ENCODE assay signal across 8 cellular contexts in the genomic region with DNA sequence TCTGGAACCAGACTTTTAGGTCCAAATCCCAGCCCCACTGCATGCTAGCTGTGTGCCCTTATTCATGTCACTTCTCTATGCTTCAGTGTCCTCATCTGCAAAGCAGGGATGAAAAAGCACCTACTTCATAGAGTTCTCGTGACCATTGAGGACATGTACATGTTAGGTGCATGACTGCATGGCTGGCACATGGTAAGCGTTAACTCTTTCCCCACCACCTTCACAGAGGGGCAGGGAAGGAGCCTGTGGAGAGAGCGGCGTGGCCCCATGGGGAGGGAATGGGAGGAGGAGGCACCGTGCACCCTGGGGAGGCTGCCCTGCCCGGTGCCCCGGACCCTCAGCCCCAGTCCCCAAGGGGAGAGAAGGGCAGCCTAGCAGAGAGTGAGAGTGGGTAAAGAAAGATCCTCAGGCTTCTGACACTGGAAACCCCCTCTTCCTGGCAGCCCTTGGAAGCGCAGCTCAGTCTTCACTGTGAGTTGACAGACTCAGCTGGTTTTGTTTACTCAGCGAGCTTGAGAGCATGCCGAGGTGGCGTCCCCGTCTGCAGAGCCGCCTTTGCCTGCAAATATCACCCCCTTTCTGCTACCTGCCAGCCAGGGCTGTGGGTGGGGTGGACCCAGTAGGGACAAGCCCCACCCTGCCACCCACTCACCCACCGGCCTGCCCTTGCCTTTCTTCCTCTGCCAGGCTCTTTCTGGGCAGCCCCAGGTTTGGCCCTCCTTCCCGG. TPM values are rescaled to one million over a fixed set of nuclear protein-coding genes. Genes with fewer than 3 reads are reported as not detected.
DNase-seq lines count a peak whose midpoint lies in the region; ATAC-seq and TF ChIP-seq lines count a peak whose summit lies in the region.

No MANE protein-coding gene starts in this region.

- DNase-seq in NCI-H146 (lab: John Stamatoyannopoulos, UW) (peak; percentile 20), NCI-H146 treated with DMSO at 0.1 percent for 48 hours (lab: John Stamatoyannopoulos, UW; ENCODE audit: unreplicated experiment) (no peak), WTC11 (ENCODE audit: low spot score) (peak; percentile 42), left lobe of liver (ENCODE audit: low spot score) (peak; percentile 40), thoracic aorta (ENCODE audit: low spot score) (no peak), T1000 (lab: John Stamatoyannopoulos, UW) (no peak), PC-3 (no peak), GF-D8 (lab: John Stamatoyannopoulos, UW) (no peak)

- H3K27ac Mint-ChIP-seq in WTC11: no peak overlapping the region

- H3K9me2 ChIP-seq in PC-3 (replicated peaks; ENCODE audit: low read length): no peaks in the 10 kb centered on the region

- H4K20me1 ChIP-seq in PC-3 (ENCODE audit: low read length): no peaks in the 10 kb centered on the region

- H3K36me3 ChIP-seq in thoracic aorta (no peaks in the 10 kb centered on the region), PC-3 (ENCODE audit: low read depth, low read length) (no peaks in the 10 kb centered on the region)

- H3K27ac ChIP-seq in thoracic aorta (peak overlapping the region; percentile 71 to 90), PC-3 (ENCODE audit: low read length) (no peak overlapping the region)

- peak; percentile 72 for ATAC-seq in WTC11
- no peak for ATAC-seq in left lobe of liver
- no peak for ATAC-seq in thoracic aorta (ENCODE audit: insufficient number of reproducible peaks, low FRiP score, low read depth)
- no peak for ATAC-seq in PC-3

- H3K4me2 ChIP-seq in PC-3 (ENCODE audit: low read length): no peak overlapping the region

- H3K27me3 Mint-ChIP-seq in WTC11 (ENCODE audit: low read depth): no peaks in the 10 kb centered on the region

- H3K27me3 ChIP-seq in thoracic aorta (replicated peaks; ENCODE audit: insufficient read depth): no peaks in the 10 kb centered on the region
- no peaks in the 10 kb centered on the region for H3K27me3 ChIP-seq in PC-3 (ENCODE audit: low read length)

- no peak overlapping the region for H3K4me3 Mint-ChIP-seq in WTC11

- CTCF ChIA-PET in WTC11 (lab: Charles Lee): interaction anchor here (0.6 to 2.0 kb wide), 3 partner anchors 10 to 168 kb away, joined by 3 to 13 read pairs (median 10); a partner anchor contains a TSS
- CTCF ChIA-PET in PC-3 (lab: Charles Lee): no interaction called here

- no peak overlapping the region for H3K9ac ChIP-seq in PC-3 (ENCODE audit: low read length)

- H3K4me1 Mint-ChIP-seq in WTC11: peaks cover 37% of the 10 kb centered on the region

- BruUV-seq in PC-3 (replicated peaks; lab: Mats Ljungman, UMichigan): no TSS peak

- H3K36me3 Mint-ChIP-seq in WTC11: no peaks in the 10 kb centered on the region

- H3K4me1 ChIP-seq in thoracic aorta (ENCODE audit: control insufficient read depth in 1 of 2, low read depth in 2 of 2) (peaks cover 40 to 76% of the 10 kb centered on the region in 2 donors), PC-3 (ENCODE audit: insufficient read depth, low read length) (peaks cover 21% of the 10 kb centered on the region)

- H3K9me3 Mint-ChIP-seq in WTC11: no peaks in the 10 kb centered on the region

- POLR2A ChIA-PET in WTC11 (lab: Charles Lee) (interaction anchor here (1.6 kb wide), 1 partner anchor 10 kb away, joined by 6 read pairs; a partner anchor contains a TSS), PC-3 (lab: Charles Lee; ENCODE audit: unreplicated experiment) (no interaction called here)

- H3K9me3 ChIP-seq in thoracic aorta: no peaks in the 10 kb centered on the region
- H3K9me3 ChIP-seq in PC-3 (ENCODE audit: low read length): no peaks in the 10 kb centered on the region

- H3K4me3 ChIP-seq in thoracic aorta: peak overlapping the region; percentile 25
- no peak overlapping the region for H3K4me3 ChIP-seq in PC-3 (ENCODE audit: low read length)

- H2AFZ ChIP-seq in PC-3 (ENCODE audit: low read length): no peak overlapping the region

- intact Hi-C loops in PC-3 (cut with micrococcal nuclease): no loop called here

- H3K79me2 ChIP-seq in PC-3 (ENCODE audit: low read length): no peaks in the 10 kb centered on the region

- TF ChIP-seq CTCF in WTC11 (IDR thresholded peaks at IDR 0.05) (no peak), thoracic aorta (IDR thresholded peaks at IDR 0.05) (no peak), PC-3 (conservative IDR thresholded peaks at IDR 0.05; ENCODE audit: low read depth, low read length) (no peak)

- H3F3A ChIP-seq in PC-3 (ENCODE audit: low read length, unreplicated experiment): no peaks in the 10 kb centered on the region

TF ChIP-seq in WTC11, 78 proteins besides CTCF, POLR2A, EP300 and RAD21:
- TF ChIP-seq, protein P1, sequence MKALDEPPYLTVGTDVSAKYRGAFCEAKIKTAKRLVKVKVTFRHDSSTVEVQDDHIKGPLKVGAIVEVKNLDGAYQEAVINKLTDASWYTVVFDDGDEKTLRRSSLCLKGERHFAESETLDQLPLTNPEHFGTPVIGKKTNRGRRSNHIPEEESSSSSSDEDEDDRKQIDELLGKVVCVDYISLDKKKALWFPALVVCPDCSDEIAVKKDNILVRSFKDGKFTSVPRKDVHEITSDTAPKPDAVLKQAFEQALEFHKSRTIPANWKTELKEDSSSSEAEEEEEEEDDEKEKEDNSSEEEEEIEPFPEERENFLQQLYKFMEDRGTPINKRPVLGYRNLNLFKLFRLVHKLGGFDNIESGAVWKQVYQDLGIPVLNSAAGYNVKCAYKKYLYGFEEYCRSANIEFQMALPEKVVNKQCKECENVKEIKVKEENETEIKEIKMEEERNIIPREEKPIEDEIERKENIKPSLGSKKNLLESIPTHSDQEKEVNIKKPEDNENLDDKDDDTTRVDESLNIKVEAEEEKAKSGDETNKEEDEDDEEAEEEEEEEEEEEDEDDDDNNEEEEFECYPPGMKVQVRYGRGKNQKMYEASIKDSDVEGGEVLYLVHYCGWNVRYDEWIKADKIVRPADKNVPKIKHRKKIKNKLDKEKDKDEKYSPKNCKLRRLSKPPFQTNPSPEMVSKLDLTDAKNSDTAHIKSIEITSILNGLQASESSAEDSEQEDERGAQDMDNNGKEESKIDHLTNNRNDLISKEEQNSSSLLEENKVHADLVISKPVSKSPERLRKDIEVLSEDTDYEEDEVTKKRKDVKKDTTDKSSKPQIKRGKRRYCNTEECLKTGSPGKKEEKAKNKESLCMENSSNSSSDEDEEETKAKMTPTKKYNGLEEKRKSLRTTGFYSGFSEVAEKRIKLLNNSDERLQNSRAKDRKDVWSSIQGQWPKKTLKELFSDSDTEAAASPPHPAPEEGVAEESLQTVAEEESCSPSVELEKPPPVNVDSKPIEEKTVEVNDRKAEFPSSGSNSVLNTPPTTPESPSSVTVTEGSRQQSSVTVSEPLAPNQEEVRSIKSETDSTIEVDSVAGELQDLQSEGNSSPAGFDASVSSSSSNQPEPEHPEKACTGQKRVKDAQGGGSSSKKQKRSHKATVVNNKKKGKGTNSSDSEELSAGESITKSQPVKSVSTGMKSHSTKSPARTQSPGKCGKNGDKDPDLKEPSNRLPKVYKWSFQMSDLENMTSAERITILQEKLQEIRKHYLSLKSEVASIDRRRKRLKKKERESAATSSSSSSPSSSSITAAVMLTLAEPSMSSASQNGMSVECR (CRISPR knock-in tag; IDR thresholded peaks at IDR 0.05; ENCODE audit: borderline replicate concordance): no peak
- TF ChIP-seq FOXK1 (CRISPR knock-in tag; IDR thresholded peaks at IDR 0.05): 0 out of 2 replicates have a peak, but pooled peaks have one; percentile 29

RNA-seq across cellular contexts. Expression of a gene that starts 10.6 kb away (rescaled TPM):
- total RNA-seq in WTC11 (2021) (4.5 to 6.7 TPM (median 6.3 TPM) in 3 replicates), left lobe of liver (2.8 TPM), thoracic aorta (10 to 100 TPM; 18.6 to 49.1 TPM), PC-3 (2014; rRNA removed) (0.07 and 0.75 TPM in 2 replicates)

Comparison
In these comparisons a context has a peak if more than half of its experiments do, and no peak if none do; other contexts are left out.
1. DNase-seq: peak in NCI-H146 (single experiment), WTC11 (single experiment) and left lobe of liver (single experiment); none in NCI-H146 treated with DMSO at 0.1 percent for 48 hours (single experiment), thoracic aorta (single experiment), T1000 (single experiment), PC-3 (single experiment) and GF-D8 (single experiment).